ENCODE assay signal across 18 cellular contexts in genomic region chr1:51669191-51669590, GRCh38. TPM values are rescaled to one million over a fixed set of nuclear protein-coding genes. Genes with fewer than 3 reads are reported as not detected.
DNase-seq lines count a peak whose midpoint lies in the region; ATAC-seq, FAIRE-seq and TF ChIP-seq lines count a peak whose summit lies in the region.
"Had no signal": no experiment of that assay in that cellular context is flagged by ENCODE, and none has a peak within 500 bp of the region (broad histone marks: within the 10 kb centered on the region; RNA-seq: fewer than 3 reads in every experiment).

No MANE protein-coding gene starts in this region.

- no peak overlapping the region for H3K27ac ChIP-seq in IMR-90 (ENCODE audit: insufficient read depth, low read length)
- no peak overlapping the region for H3K27ac ChIP-seq in pancreas

- H3K9me1 ChIP-seq in IMR-90 (ENCODE audit: insufficient read depth, low read length) = peaks cover 19% of the 10 kb centered on the region

- H3K27me3 ChIP-seq in IMR-90 (ENCODE audit: control insufficient read depth, insufficient read depth, low read length) (no peaks in the 10 kb centered on the region), pancreas (no peaks in the 10 kb centered on the region)
- H3K27me3 ChIP-seq: uterus had no signal

- no peak overlapping the region for H3K56ac ChIP-seq in IMR-90 (ENCODE audit: extremely low read depth, insufficient read depth, low read length)

- H3K79me1 ChIP-seq in IMR-90 (ENCODE audit: low read depth in 1 of 2, low read length in 2 of 2) = peaks cover 44 to 67% of the 10 kb centered on the region in 2 experiments

- H2AK5ac ChIP-seq in IMR-90 (ENCODE audit: low read depth, low read length) = peak overlapping the region; percentile 14

- in situ Hi-C loops in IMR-90 (cut with MboI; ENCODE audit: low sequenced_read_pairs) = no loop called here

- peak overlapping the region; percentile 47 to 82; a peak in 3 of 4 replicates for H4K8ac ChIP-seq in IMR-90 (ENCODE audit: low read depth in 2 of 2, low read length in 2 of 2)

- H3K9me3 ChIP-seq in IMR-90 (ENCODE audit: control insufficient read depth, insufficient read depth, low read length) (no peaks in the 10 kb centered on the region), pancreas (no peaks in the 10 kb centered on the region)
- H3K9me3 ChIP-seq: uterus had no signal

- H3K18ac ChIP-seq in IMR-90 (ENCODE audit: low read depth, low read length) = peak overlapping the region; percentile 74; the same call in 1 of the 2 replicates

- peak overlapping the region; percentile 73 for H3K4ac ChIP-seq in IMR-90 (ENCODE audit: low read depth, low read length)

- no peak for TF ChIP-seq RAD21 in IMR-90 (IDR thresholded peaks at IDR 0.05; ENCODE audit: low read length)

- no peaks in the 10 kb centered on the region for H3K36me3 ChIP-seq in IMR-90 (ENCODE audit: control insufficient read depth, insufficient read depth, low read length)
- H3K36me3 ChIP-seq in pancreas = no peaks in the 10 kb centered on the region
- H3K36me3 ChIP-seq: uterus had no signal

- no peak for FAIRE-seq in pancreas (lab: Jason Lieb, UNC)

- H4K91ac ChIP-seq in IMR-90 (ENCODE audit: insufficient read depth, low read depth, low read length) = peak overlapping the region; percentile 71; the same call in 1 of the 2 replicates

- no peaks in the 10 kb centered on the region; the same call in 1 of the 2 replicates for H4K20me1 ChIP-seq in IMR-90 (ENCODE audit: insufficient read depth, low read length)

- peak overlapping the region in 3 of 5 experiments; percentile 1 to 77 (median 25) for H3K27ac Mint-ChIP-seq in brain
- peak overlapping the region; percentile 86 for H3K27ac Mint-ChIP-seq in progenitor cell of endocrine pancreas
- H3K27ac Mint-ChIP-seq: activated CD4-positive, alpha-beta T cell treated with anti-CD3 and anti-CD28 coated beads, Interleukin-2, amount 10 ng/mL, durations not matched to agents 7 days and 5 days; activated naive CD8-positive, alpha-beta T cell treated with anti-CD3 and anti-CD28 coated beads, Interleukin-2, amount 10 ng/mL, durations not matched to agents 7 days and 5 days; activated T-helper 2 cell treated with anti-CD3 and anti-CD28 coated beads, Interferon-gamma antibody, Interleukin-2, Interleukin-4, amounts not matched to agents 10 μg/mL and 5 μg/mL and 100 μg/mL, durations not matched to agents 14 hours and 24 hours and 36 hours; IgD-negative memory B cell; T-cell had no signal

- H3K9ac ChIP-seq in IMR-90 (ENCODE audit: low read depth, low read length) = peak overlapping the region; percentile 53; the same call in 1 of the 2 replicates

- H2BK20ac ChIP-seq in IMR-90 (ENCODE audit: low read depth, low read length) = peak overlapping the region; percentile 55

- no TSS peak for BruUV-seq in IMR-90 (replicated peaks; lab: Mats Ljungman, UMichigan)

- H4K5ac ChIP-seq in IMR-90 (ENCODE audit: low read depth, low read length) = peak overlapping the region; percentile 61; the same call in 1 of the 2 replicates

- peak overlapping the region in 2 of 5 experiments; percentile 21 to 52 for H3K4me3 Mint-ChIP-seq in brain
- H3K4me3 Mint-ChIP-seq in progenitor cell of endocrine pancreas (ENCODE audit: low read depth) = peak overlapping the region; percentile 7
- H3K4me3 Mint-ChIP-seq: activated CD4-positive, alpha-beta T cell treated with anti-CD3 and anti-CD28 coated beads, Interleukin-2, amount 10 ng/mL, durations not matched to agents 7 days and 5 days; activated naive CD8-positive, alpha-beta T cell treated with anti-CD3 and anti-CD28 coated beads, Interleukin-2, amount 10 ng/mL, durations not matched to agents 7 days and 5 days; IgD-negative memory B cell; T-cell had no signal

- peak overlapping the region; percentile 61; the same call in 2 of the 3 replicates for H2BK15ac ChIP-seq in IMR-90 (ENCODE audit: low read depth, low read length)

- ATAC-seq in IMR-90 (ENCODE audit: low read depth) = no peak
- ATAC-seq in pancreas = no peak
- ATAC-seq: T-cell had no signal

- H3K4me3 ChIP-seq in IMR-90 (ENCODE audit: insufficient read depth, low read depth, low read length) = no peak overlapping the region
- no peak overlapping the region for H3K4me3 ChIP-seq in pancreas
- H3K4me3 ChIP-seq: uterus had no signal

- intact Hi-C loops in IMR-90 (cut with micrococcal nuclease) (no loop called here), pancreas (cut with DNase I) (no loop called here)

- peak overlapping the region; percentile 76 for H2BK120ac ChIP-seq in IMR-90 (ENCODE audit: low read depth, low read length)

- dilution Hi-C loops in IMR-90 (cut with HindIII; ENCODE audit: low sequenced_read_pairs, unreplicated experiment) = no loop called here

- no peaks in the 10 kb centered on the region for H3K27me3 Mint-ChIP-seq in brain
- no peaks in the 10 kb centered on the region for H3K27me3 Mint-ChIP-seq in progenitor cell of endocrine pancreas
- H3K27me3 Mint-ChIP-seq: activated CD4-positive, alpha-beta T cell treated with anti-CD3 and anti-CD28 coated beads, Interleukin-2, amount 10 ng/mL, durations not matched to agents 7 days and 5 days; activated naive CD8-positive, alpha-beta T cell treated with anti-CD3 and anti-CD28 coated beads, Interleukin-2, amount 10 ng/mL, durations not matched to agents 7 days and 5 days; IgD-negative memory B cell; T-cell had no signal

- TF ChIP-seq POLR2A in IMR-90 (IDR thresholded peaks at IDR 0.05; ENCODE audit: low read depth, low read length) = no peak

- no peak for TF ChIP-seq CTCF in IMR-90 (conservative IDR thresholded peaks at IDR 0.05; ENCODE audit: low read depth, low read length)
- no peak for TF ChIP-seq CTCF in brain (conservative IDR thresholded peaks at IDR 0.05)
- TF ChIP-seq CTCF in progenitor cell of endocrine pancreas (IDR thresholded peaks at IDR 0.05; ENCODE audit: unreplicated experiment) = no peak
- no peak for TF ChIP-seq CTCF in pancreas (IDR thresholded peaks at IDR 0.05)

- peaks cover 16% of the 10 kb centered on the region for H3K4me1 Mint-ChIP-seq in brain
- peaks cover 33% of the 10 kb centered on the region for H3K4me1 Mint-ChIP-seq in progenitor cell of endocrine pancreas (ENCODE audit: low read depth)
- H3K4me1 Mint-ChIP-seq: activated CD4-positive, alpha-beta T cell treated with anti-CD3 and anti-CD28 coated beads, Interleukin-2, amount 10 ng/mL, durations not matched to agents 7 days and 5 days; activated naive CD8-positive, alpha-beta T cell treated with anti-CD3 and anti-CD28 coated beads, Interleukin-2, amount 10 ng/mL, durations not matched to agents 7 days and 5 days had no signal

- H3K4me1 ChIP-seq in IMR-90 (ENCODE audit: control insufficient read depth, insufficient read depth, low read length) (peaks cover 20% of the 10 kb centered on the region), pancreas (peaks cover 0 to 12% (median 4%) of the 10 kb centered on the region in 3 donors)

- H3K36me3 Mint-ChIP-seq in brain (peaks cover 4% of the 10 kb centered on the region), progenitor cell of endocrine pancreas (ENCODE audit: insufficient read depth) (no peaks in the 10 kb centered on the region)

- H2BK5ac ChIP-seq in IMR-90 (ENCODE audit: low read depth, low read length, poor library complexity, severe bottlenecking) = peak overlapping the region; percentile 42

- H2AK9ac ChIP-seq in IMR-90 (replicated peaks; ENCODE audit: low read depth, low read length, poor library complexity) = no peak overlapping the region

- no peak overlapping the region for H2AFZ ChIP-seq in IMR-90 (replicated peaks; ENCODE audit: low read length, poor library complexity)

- peak; percentile 7 for DNase-seq in NCI-H2227 (lab: John Stamatoyannopoulos, UW; ENCODE audit: unreplicated experiment)
- no peak for DNase-seq in NCI-H2227 treated with DMSO at 0.1 percent for 48 hours (lab: John Stamatoyannopoulos, UW)
- no peak for DNase-seq in IMR-90
- DNase-seq in progenitor cell of endocrine pancreas (ENCODE audit: low spot score, unreplicated experiment) = no peak
- no peak for DNase-seq in SKM-1 (lab: John Stamatoyannopoulos, UW; ENCODE audit: unreplicated experiment)
- DNase-seq in pancreas = no peak
- DNase-seq in HUDEP-2 (lab: John Stamatoyannopoulos, UW; ENCODE audit: unreplicated experiment in 76 of 76) = no peak
- DNase-seq: activated CD4-positive, alpha-beta T cell treated with anti-CD3 and anti-CD28 coated beads, Interleukin-2, amount 10 ng/mL, durations not matched to agents 7 days and 5 days; activated naive CD8-positive, alpha-beta T cell treated with anti-CD3 and anti-CD28 coated beads, Interleukin-2, amount 10 ng/mL, durations not matched to agents 7 days and 5 days; Calu3; cortex of kidney; NCI-H187; occipital lobe; T-cell; uterus had no signal

- CTCF ChIA-PET in IMR-90 (lab: Yijun Ruan, JAX) = interaction anchor here (1.0 kb wide), 1 partner anchor 18 kb away, joined by 3 read pairs; no protein-coding TSS in a partner anchor

- H3K23ac ChIP-seq in IMR-90 (ENCODE audit: low read depth, low read length) = peak overlapping the region; percentile 25

- POLR2A ChIA-PET in IMR-90 (lab: Charles Lee; ENCODE audit: unreplicated experiment) = no interaction called here

- peak overlapping the region; percentile 72 for H3K14ac ChIP-seq in IMR-90 (replicated peaks; ENCODE audit: low read depth, low read length)

- no CpG with 5 or more reads among the region's 3 CpGs for WGBS in IMR-90 (ENCODE audit: extremely low coverage in 2 of 2, insufficient read length in 1 of 2), 2 experiments
- WGBS in pancreas, 2 donors = 70 to 71% methylated on average over 3 of the region's 3 CpGs

- H3K4me2 ChIP-seq in IMR-90 (ENCODE audit: low read depth, low read length) = peak overlapping the region; percentile 3; the same call in 1 of the 2 replicates

- H3K9me3 Mint-ChIP-seq in brain (no peaks in the 10 kb centered on the region), progenitor cell of endocrine pancreas (ENCODE audit: low read depth) (no peaks in the 10 kb centered on the region)
- H3K9me3 Mint-ChIP-seq: activated CD4-positive, alpha-beta T cell treated with anti-CD3 and anti-CD28 coated beads, Interleukin-2, amount 10 ng/mL, durations not matched to agents 7 days and 5 days; activated naive CD8-positive, alpha-beta T cell treated with anti-CD3 and anti-CD28 coated beads, Interleukin-2, amount 10 ng/mL, durations not matched to agents 7 days and 5 days; activated T-helper 2 cell treated with anti-CD3 and anti-CD28 coated beads, Interferon-gamma antibody, Interleukin-2, Interleukin-4, amounts not matched to agents 10 μg/mL and 5 μg/mL and 100 μg/mL, durations not matched to agents 14 hours and 24 hours and 36 hours; IgD-negative memory B cell; T-cell had no signal

TF ChIP-seq in IMR-90, 13 proteins besides CTCF, POLR2A, EP300 and RAD21 (continues in another document):
- TF ChIP-seq MAZ (IDR thresholded peaks at IDR 0.05; ENCODE audit: borderline replicate concordance, low read depth, low read length) = no peak

RNA-seq across cellular contexts. Expression of gene OSBPL9, which starts 52.3 kb away (rescaled TPM):
- 98.9 and 127 TPM in 2 replicates for total RNA-seq in IMR-90 (2012; rRNA removed)
- 38.1 and 51.4 TPM in 2 replicates for polyA plus RNA-seq in IMR-90 (2012; rRNA removed)
- 11.8 and 14.9 TPM in 2 replicates for polyA plus RNA-seq in IMR-90 (2012; cell fraction: cytosol; rRNA removed)
- 15.3 and 74.5 TPM in 2 replicates for polyA plus RNA-seq in IMR-90 (2012; cell fraction: nucleus; rRNA removed; ENCODE audit: low replicate concordance)
- 23.9 TPM for polyA plus RNA-seq in brain (ENCODE audit: insufficient read depth, low read depth, low replicate concordance)
- 133 and 138 TPM in 2 replicates for total RNA-seq in progenitor cell of endocrine pancreas
- total RNA-seq in pancreas = 10 to 100 TPM; 31.8 to 46.0 (median 35.6) TPM
- polyA plus RNA-seq in pancreas = 10 to 100 TPM; 30.7 to 51.0 TPM
